In the genomic region with DNA sequence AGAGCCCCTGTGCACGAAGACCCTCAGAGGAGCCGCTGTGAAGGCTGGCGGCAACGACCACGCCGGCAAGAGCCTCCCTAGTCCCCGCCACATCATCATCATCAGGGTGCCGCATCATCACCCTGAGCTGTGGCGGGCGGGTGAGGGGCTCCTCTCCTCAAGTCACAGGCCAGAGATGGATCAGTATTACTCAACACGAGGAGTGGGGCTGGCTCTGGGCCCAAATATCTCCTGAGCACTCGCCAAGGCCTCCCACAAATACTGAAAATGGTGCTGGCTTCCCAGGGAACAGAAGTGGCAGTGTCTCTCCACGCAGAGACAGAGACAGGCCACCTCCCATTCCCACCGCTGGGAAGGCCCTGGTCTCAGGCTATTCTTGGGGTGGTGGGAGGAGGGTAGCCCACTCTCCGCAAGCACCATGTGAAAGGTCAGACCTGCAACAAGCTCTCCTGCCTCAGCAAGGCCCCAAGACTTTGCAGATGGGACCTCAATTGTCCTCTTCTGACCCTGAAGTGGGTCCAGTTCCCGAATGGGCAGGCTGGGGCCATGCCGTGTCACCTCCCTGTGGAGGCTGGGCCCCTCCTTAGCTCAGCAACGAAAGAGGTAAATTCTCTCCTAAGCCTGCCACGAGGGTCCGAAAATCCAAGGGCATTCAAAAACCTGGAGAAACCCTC, we compare ENCODE assay signal across 1 cellular context.
TF ChIP-seq lines count a peak whose summit lies in the region.

No MANE protein-coding gene starts in this region.

TF ChIP-seq in SK-N-SH, 30 proteins besides CTCF, POLR2A, EP300 and RAD21 (continued from another document):
- TF ChIP-seq RCOR1 (IDR thresholded peaks at IDR 0.05; ENCODE audit: low read length) (no peak), NFIC (IDR thresholded peaks at IDR 0.05; ENCODE audit: borderline replicate concordance) (no peak), JUND (IDR thresholded peaks at IDR 0.05) (no peak)
- TF ChIP-seq, protein P1, sequence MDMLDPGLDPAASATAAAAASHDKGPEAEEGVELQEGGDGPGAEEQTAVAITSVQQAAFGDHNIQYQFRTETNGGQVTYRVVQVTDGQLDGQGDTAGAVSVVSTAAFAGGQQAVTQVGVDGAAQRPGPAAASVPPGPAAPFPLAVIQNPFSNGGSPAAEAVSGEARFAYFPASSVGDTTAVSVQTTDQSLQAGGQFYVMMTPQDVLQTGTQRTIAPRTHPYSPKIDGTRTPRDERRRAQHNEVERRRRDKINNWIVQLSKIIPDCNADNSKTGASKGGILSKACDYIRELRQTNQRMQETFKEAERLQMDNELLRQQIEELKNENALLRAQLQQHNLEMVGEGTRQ (IDR thresholded peaks at IDR 0.05; ENCODE audit: borderline replicate concordance, low read depth, low read length): no peak
